24 cellular contexts compared by ENCODE assay signal in the genomic region with DNA sequence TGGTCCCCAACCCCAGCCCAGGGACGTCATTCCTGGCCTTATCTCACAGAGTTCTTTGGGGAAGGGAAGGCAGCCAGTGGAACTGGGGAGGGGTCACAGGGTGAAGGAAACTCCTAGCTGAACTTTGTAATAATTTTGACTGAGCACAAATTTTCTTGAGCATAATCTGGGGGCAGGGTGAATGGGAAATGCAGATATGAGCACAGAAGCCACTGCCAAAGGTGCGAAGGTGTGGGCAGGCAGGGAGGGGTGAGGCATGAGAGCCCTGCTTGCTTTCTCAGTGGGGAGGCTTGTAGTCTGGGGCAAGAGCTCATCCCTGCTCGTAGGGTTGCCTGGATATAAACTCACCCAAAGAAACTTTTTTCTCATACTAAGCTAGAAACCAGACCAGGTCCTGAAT. TPM values are rescaled to one million over a fixed set of nuclear protein-coding genes. Genes with fewer than 3 reads are reported as not detected.
DNase-seq lines count a peak whose midpoint lies in the region; ATAC-seq, FAIRE-seq and TF ChIP-seq lines count a peak whose summit lies in the region.
"Had no signal": no experiment of that assay in that cellular context is flagged by ENCODE, and none has a peak within 500 bp of the region (broad histone marks: within the 10 kb centered on the region; RNA-seq: fewer than 3 reads in every experiment).

No MANE protein-coding gene starts in this region.

- intact Hi-C loops in colonic mucosa (cut with DNase I) = no loop called here

- H3K36me3 ChIP-seq in colonic mucosa = no peaks in the 10 kb centered on the region
- no peaks in the 10 kb centered on the region for H3K36me3 ChIP-seq in small intestine (ENCODE audit: control insufficient read depth in 2 of 2, insufficient read depth in 2 of 2, low read length in 2 of 2)

- H3K4me3 ChIP-seq in colonic mucosa (no peak overlapping the region), small intestine (ENCODE audit: low read depth in 1 of 2, low read length in 2 of 2) (no peak overlapping the region)
- H3K4me3 ChIP-seq: GM23248 had no signal

- TF ChIP-seq CTCF in colonic mucosa (IDR thresholded peaks at IDR 0.05) = no peak

- 21 to 50% (median 22%) methylated on average over 3 of the region's 3 CpGs for WGBS in small intestine, 3 donors

- FAIRE-seq in small intestine (lab: Jason Lieb, UNC) = no peak
- FAIRE-seq: GM12891, GM18507 had no signal

- H3K9me3 ChIP-seq in colonic mucosa (no peaks in the 10 kb centered on the region), small intestine (ENCODE audit: control insufficient read depth, low read depth) (no peaks in the 10 kb centered on the region)

- DNase-seq in colonic mucosa (peak; percentile 40), mucosa of gallbladder (ENCODE audit: low spot score) (peak; percentile 16), small intestine (peak; percentile 69), NCI-H1417 (lab: John Stamatoyannopoulos, UW) (no peak)
- DNase-seq: C1 segment of cervical spinal cord; Calu3; CD4-positive, alpha-beta memory T cell; COR-L47; DMS53; DMS79 treated with DMSO at 0.1 percent for 48 hours; GF-D8; GM23248; H9 had no signal

- no peaks in the 10 kb centered on the region for H3K27me3 ChIP-seq in colonic mucosa
- H3K27me3 ChIP-seq in small intestine (ENCODE audit: control insufficient read depth in 2 of 2, insufficient read depth in 2 of 2, low read length in 2 of 2) = no peaks in the 10 kb centered on the region

- H3K27ac ChIP-seq in colonic mucosa (peak overlapping the region; percentile 47), small intestine (ENCODE audit: low read depth in 1 of 2, low read length in 1 of 2) (peak overlapping the region in 1 of 2 donors; percentile 54)
- H3K27ac ChIP-seq: GM23248 had no signal

- no peak overlapping the region for H3K9ac ChIP-seq in colonic mucosa (ENCODE audit: low read depth in 2 of 2, low read length in 2 of 2)
- H3K9ac ChIP-seq: GM23248 had no signal

- H3K4me1 ChIP-seq in colonic mucosa (no peaks in the 10 kb centered on the region), small intestine (ENCODE audit: control insufficient read depth in 2 of 2, insufficient read depth in 1 of 2, low read depth in 1 of 2, low read length in 1 of 2) (peaks cover 0 to 2% of the 10 kb centered on the region in 2 donors)

- ATAC-seq in GM18861 (IDR thresholded peaks at IDR 0.05; ENCODE audit: unreplicated experiment) (no peak), GM21360 (IDR thresholded peaks at IDR 0.05; ENCODE audit: unreplicated experiment) (no peak)
- ATAC-seq: HCT116 had no signal

RNA-seq across cellular contexts. Expression of gene MGAT4D, which starts 34.9 kb away (rescaled TPM):
- total RNA-seq in colonic mucosa (not detected), mucosa of gallbladder (not detected)
- not detected for polyA plus RNA-seq in small intestine
- total RNA-seq: A172; A673; Calu3; CD4-positive, alpha-beta memory T cell; Daoy; G401; GM23248; H4; H9 had no signal
- polyA plus RNA-seq: BJ; CD4-positive, alpha-beta memory T cell; GM23248 had no signal

RNA-seq across cellular contexts. Expression of gene CLGN, which starts 35.7 kb away (rescaled TPM):
- total RNA-seq in colonic mucosa (under 1 TPM; 0.25 to 0.40 TPM), mucosa of gallbladder (1.9 TPM)
- under 1 TPM in 1 of 3 donors, not detected in 2; 0.88 TPM for polyA plus RNA-seq in small intestine
- total RNA-seq: CD4-positive, alpha-beta memory T cell had no signal
- polyA plus RNA-seq: BJ; CD4-positive, alpha-beta memory T cell had no signal

Comparison
In these comparisons a context has a peak if more than half of its experiments do, and no peak if none do; other contexts are left out.
1. DNase-seq: peak in colonic mucosa (single experiment), mucosa of gallbladder (single experiment) and small intestine (single experiment); none in NCI-H1417 (0 of 3).